ENCODE assay signal across 33 cellular contexts in genomic region chr22:48406161-48406560, GRCh38.
"Had no signal": no experiment of that assay in that cellular context is flagged by ENCODE, and none has a peak within 500 bp of the region (broad histone marks: within the 10 kb centered on the region; RNA-seq: fewer than 3 reads in every experiment).

No MANE protein-coding gene starts in this region.

- H3K4me1 ChIP-seq: adrenal gland, ascending aorta, breast epithelium had no signal

- H3K27ac ChIP-seq: adrenal gland, ascending aorta, brain microvascular endothelial cell, breast epithelium, cardiac muscle cell had no signal

- FAIRE-seq: astrocyte, bronchial epithelial cell had no signal

- H3K4me3 ChIP-seq: adrenal gland, ascending aorta, body of pancreas, breast epithelium, cardiac muscle cell had no signal

- H3K9me3 ChIP-seq: adrenal gland, ascending aorta, body of pancreas, breast epithelium had no signal

- H3K36me3 ChIP-seq: adrenal gland, ascending aorta, brain microvascular endothelial cell, breast epithelium, cardiac muscle cell had no signal

- DNase-seq: activated effector memory CD4-positive, alpha-beta T cell treated with Interleukin-2 at 50 U/mL for 16 hours; activated gamma-delta T cell; activated gamma-delta T cell treated with Interleukin-2 at 50 U/mL for 16 hours; activated naive CD4-positive, alpha-beta T cell; activated naive CD4-positive, alpha-beta T cell treated with anti-CD3 and anti-CD28 coated beads for 36 hours; activated naive CD4-positive, alpha-beta T cell treated with anti-CD3 and anti-CD28 coated beads, Interleukin-2, amount 10 ng/mL, durations not matched to agents 7 days and 5 days; activated naive CD4-positive, alpha-beta T cell treated with anti-CD3 and anti-CD28 coated beads, Interleukin-2, amount 50 U/mL, for 16 hours; activated naive CD4-positive, alpha-beta T cell treated with Interleukin-2 at 50 U/mL for 16 hours; activated naive CD8-positive, alpha-beta T cell treated with anti-CD3 and anti-CD28 coated beads for 36 hours; activated naive CD8-positive, alpha-beta T cell treated with anti-CD3 and anti-CD28 coated beads, Interleukin-2, amount 10 ng/mL, durations not matched to agents 7 days and 5 days; activated naive CD8-positive, alpha-beta T cell treated with anti-CD3 and anti-CD28 coated beads, Interleukin-2, amount 50 U/mL, for 24 hours; activated T-cell treated with anti-CD3 and anti-CD28 coated beads for 4 hours; activated T-cell treated with anti-CD3 and anti-CD28 coated beads, Interleukin-2, amount 50 U/mL, for 1 hour; activated T-cell treated with anti-CD3 and anti-CD28 coated beads, Interleukin-2, amount 50 U/mL, for 24 hours; activated T-cell treated with anti-CD3 and anti-CD28 coated beads, Interleukin-2, amount 50 U/mL, for 4 hours; activated T-cell treated with anti-CD3 and anti-CD28 coated beads, Interleukin-2, amount 50 U/mL, for 48 hours; activated T-cell treated with anti-CD3 and anti-CD28 coated beads, Interleukin-2, amount 50 U/mL, for 72 hours; amniotic stem cell; amygdala; anterior cingulate cortex; brain microvascular endothelial cell; caudate nucleus; central memory CD4-positive, alpha-beta T cell; cerebellar nuclear complex had no signal

- H3K27me3 ChIP-seq: adrenal gland, ascending aorta, body of pancreas, brain microvascular endothelial cell, cardiac muscle cell had no signal

- ATAC-seq: activated naive CD4-positive, alpha-beta T cell treated with anti-CD3 and anti-CD28 coated beads, Interleukin-2, amount 50 U/mL, for 72 hours; activated naive CD8-positive, alpha-beta T cell treated with anti-CD3 and anti-CD28 coated beads, Interleukin-2, amount 50 U/mL, for 24 hours; activated T-cell treated with anti-CD3 and anti-CD28 coated beads, Interleukin-2, amount 50 U/mL, for 4 hours; activated T-cell treated with anti-CD3 and anti-CD28 coated beads, Interleukin-2, amount 50 U/mL, for 72 hours; activated T-helper 17 cell treated with anti-CD3 and anti-CD28 coated beads, Interleukin-2, amount 50 U/mL, for 72 hours had no signal
